ENCODE assay signal across 8 cellular contexts in genomic region chr11:6612008-6612815, GRCh38. TPM values are rescaled to one million over a fixed set of nuclear protein-coding genes. Genes with fewer than 3 reads are reported as not detected.
DNase-seq lines count a peak whose midpoint lies in the region; ATAC-seq, FAIRE-seq and TF ChIP-seq lines count a peak whose summit lies in the region.

Gene TAF10 (minus strand): TSS chr11:6612216. CDS start chr11:6612189, 27 bp downstream.

- no peak for TF ChIP-seq CTCF in ascending aorta (IDR thresholded peaks at IDR 0.05)
- no peak for TF ChIP-seq CTCF in right atrium auricular region (IDR thresholded peaks at IDR 0.05)
- TF ChIP-seq CTCF in uterus (IDR thresholded peaks at IDR 0.05), result peak in 1 of 4 experiments; percentile 1

- H3K9me3 ChIP-seq in ascending aorta (no peaks in the 10 kb centered on the region), right atrium auricular region (no peaks in the 10 kb centered on the region), uterus (no peaks in the 10 kb centered on the region)

- ATAC-seq in HG02973 (IDR thresholded peaks at IDR 0.05; ENCODE audit: unreplicated experiment), result peak; percentile 79

- TF ChIP-seq POLR2A in uterus (IDR thresholded peaks at IDR 0.05), result peak; percentile 95 to 98

- peaks cover 19 to 38% of the 10 kb centered on the region in 2 donors for H3K4me1 ChIP-seq in ascending aorta
- peaks cover 0 to 51% of the 10 kb centered on the region in 2 donors for H3K4me1 ChIP-seq in right atrium auricular region
- H3K4me1 ChIP-seq in uterus, result peaks cover 13 to 31% of the 10 kb centered on the region in 2 donors

- H3K27me3 Mint-ChIP-seq in T-helper 2 cell treated with Interferon-gamma antibody and Interleukin-4, amounts not matched to agents 5 μg/mL and 100 μg/mL, for 36 hours (ENCODE audit: low read depth), result no peaks in the 10 kb centered on the region

- peak within 1 kb of the TSS; percentile 94 for H3K4me3 Mint-ChIP-seq in T-helper 2 cell treated with Interferon-gamma antibody and Interleukin-4, amounts not matched to agents 5 μg/mL and 100 μg/mL, for 36 hours

- peak within 1 kb of the TSS; percentile 95 to 97 for H3K27ac ChIP-seq in ascending aorta
- peak within 1 kb of the TSS; percentile 97 for H3K27ac ChIP-seq in right atrium auricular region
- H3K27ac ChIP-seq in uterus, result peak within 1 kb of the TSS; percentile 99

- H3K9me3 Mint-ChIP-seq in T-helper 2 cell treated with Interferon-gamma antibody and Interleukin-4, amounts not matched to agents 5 μg/mL and 100 μg/mL, for 36 hours, result no peaks in the 10 kb centered on the region

- peaks cover 56% of the 10 kb centered on the region for H3K36me3 Mint-ChIP-seq in T-helper 2 cell treated with Interferon-gamma antibody and Interleukin-4, amounts not matched to agents 5 μg/mL and 100 μg/mL, for 36 hours (ENCODE audit: low read depth)

- peak; percentile 96 for FAIRE-seq in GM18507 (lab: Jason Lieb, UNC)

- peak within 1 kb of the TSS; percentile 90 for H3K27ac Mint-ChIP-seq in T-helper 2 cell treated with Interferon-gamma antibody and Interleukin-4, amounts not matched to agents 5 μg/mL and 100 μg/mL, for 36 hours

- intact Hi-C loops in ascending aorta (cut with DNase I) (loop anchor here (2.0 to 5.0 kb wide), 3 partner anchors 43 to 375 kb away; partner anchors contain the start of genes CNGA4 and DCHS1), uterus (cut with DNase I; ENCODE audit: low total_unique reads) (loop anchor here (10.0 kb wide), 1 partner anchor 73 kb away; the partner anchor contains the start of gene MRPL17)

- H3K27me3 ChIP-seq in ascending aorta, result no peaks in the 10 kb centered on the region
- no peaks in the 10 kb centered on the region for H3K27me3 ChIP-seq in right atrium auricular region
- H3K27me3 ChIP-seq in uterus, result no peaks in the 10 kb centered on the region

- peak within 1 kb of the TSS; percentile 76 to 95 for H3K4me3 ChIP-seq in ascending aorta
- H3K4me3 ChIP-seq in right atrium auricular region, result peak within 1 kb of the TSS; percentile 66 to 83
- peak within 1 kb of the TSS; percentile 70 to 94 for H3K4me3 ChIP-seq in uterus

- H3K4me1 Mint-ChIP-seq in T-helper 2 cell treated with Interferon-gamma antibody and Interleukin-4, amounts not matched to agents 5 μg/mL and 100 μg/mL, for 36 hours (ENCODE audit: low read depth), result peaks cover 30% of the 10 kb centered on the region

- DNase-seq in GM18507 (ENCODE audit: extremely low spot score, insufficient read length, low read depth) (peak; percentile 77), NCI-H2029 (lab: John Stamatoyannopoulos, UW) (peak; percentile 96), ascending aorta (ENCODE audit: low spot score in 2 of 2) (peak; percentile 95 to 99), right atrium auricular region (ENCODE audit: low spot score) (peak; percentile 97), putamen (ENCODE audit: low spot score) (peak; percentile 96), uterus (peak; percentile 98)
- peak; percentile 96 for DNase-seq in T-helper 2 cell treated with Interferon-gamma antibody and Interleukin-4, amounts not matched to agents 5 μg/mL and 100 μg/mL, for 36 hours (ENCODE audit: low spot score)

- H3K36me3 ChIP-seq in ascending aorta, result peaks cover 45 to 56% of the 10 kb centered on the region in 2 donors
- peaks cover 53% of the 10 kb centered on the region for H3K36me3 ChIP-seq in right atrium auricular region
- no peaks in the 10 kb centered on the region for H3K36me3 ChIP-seq in uterus

RNA-seq across cellular contexts. Expression of gene TAF10, which starts in this region (rescaled TPM):
- total RNA-seq in ascending aorta (76.0 TPM), right atrium auricular region (10 to 100 TPM; 26.6 to 54.0 TPM), uterus (100 to 1,000 TPM in 2 of 4 donors, 10 to 100 TPM in 2; 11.5 to 137 (median 67.1) TPM)

Comparison
In these comparisons a context has a peak if more than half of its experiments do, and no peak if none do; other contexts are left out.
1. Peak in every context shown above with its lines: DNase-seq, ATAC-seq, H3K4me3 ChIP-seq and H3K27ac ChIP-seq.